Comparison of ENCODE assay signal across 14 cellular contexts in the genomic region with DNA sequence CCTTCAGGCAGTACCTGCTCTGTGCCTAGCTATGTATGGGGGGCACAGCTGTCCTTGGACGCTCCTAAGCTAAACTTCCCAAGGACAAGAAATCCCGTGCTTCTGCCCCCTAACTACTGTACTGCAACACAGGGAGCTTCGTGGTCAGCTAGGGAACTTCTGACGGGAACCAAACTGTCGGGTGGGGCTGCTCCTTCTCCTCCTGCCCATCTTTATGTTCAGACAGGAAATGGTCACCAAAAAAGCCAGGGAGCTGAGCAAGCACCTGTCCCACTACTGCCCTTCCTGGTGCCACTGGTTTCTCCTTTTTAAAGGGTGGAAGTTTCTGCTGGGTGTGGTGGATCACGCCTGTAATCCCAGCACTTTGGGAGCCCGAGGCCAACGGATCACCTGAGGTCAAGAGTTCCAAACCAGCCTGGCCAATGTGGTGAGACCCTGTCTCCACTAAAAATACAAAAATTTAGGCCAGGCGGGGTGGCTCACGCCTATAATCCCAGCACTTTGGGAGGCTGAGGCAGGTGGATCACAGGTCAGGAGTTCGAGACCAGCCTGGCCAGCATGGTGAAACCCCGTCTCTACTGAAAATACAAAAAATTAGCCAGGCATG. TPM values are rescaled to one million over a fixed set of nuclear protein-coding genes. Genes with fewer than 3 reads are reported as not detected.
DNase-seq lines count a peak whose midpoint lies in the region; ATAC-seq and TF ChIP-seq lines count a peak whose summit lies in the region.
"Had no signal": no experiment of that assay in that cellular context is flagged by ENCODE, and none has a peak within 500 bp of the region (broad histone marks: within the 10 kb centered on the region; RNA-seq: fewer than 3 reads in every experiment).

No MANE protein-coding gene starts in this region.

- no peak for TF ChIP-seq CTCF in left ventricle myocardium inferior (IDR thresholded peaks at IDR 0.05; ENCODE audit: borderline replicate concordance)
- no peak for TF ChIP-seq CTCF in osteoblast (IDR thresholded peaks at IDR 0.05; ENCODE audit: extremely low read depth, low read depth, low read length)

- intact Hi-C loops in left ventricle myocardium inferior (cut with micrococcal nuclease): no loop called here
- intact Hi-C loops in Right ventricle myocardium inferior (cut with DNase I): no loop called here

- H2AFZ ChIP-seq in osteoblast (ENCODE audit: low read length): no peak overlapping the region

- H3K27me3 ChIP-seq in left ventricle myocardium inferior (ENCODE audit: low read depth) (no peaks in the 10 kb centered on the region), esophagus (ENCODE audit: control insufficient read depth in 1 of 2, insufficient read depth in 2 of 2, low read length in 2 of 2) (no peaks in the 10 kb centered on the region), osteoblast (ENCODE audit: insufficient read depth, low read length) (no peaks in the 10 kb centered on the region)
- H3K27me3 ChIP-seq: right lobe of liver had no signal

- H3K27ac ChIP-seq in left ventricle myocardium inferior (replicated peaks): peak overlapping the region; percentile 96
- H3K27ac ChIP-seq in esophagus (ENCODE audit: low read depth in 2 of 2, low read length in 1 of 2): peak overlapping the region; percentile 36 to 59
- peak overlapping the region; percentile 86 for H3K27ac ChIP-seq in osteoblast (ENCODE audit: low read depth, low read length)
- no peak overlapping the region for H3K27ac ChIP-seq in substantia nigra (ENCODE audit: low read depth, low read length, poor library complexity, severe bottlenecking)

- H3K36me3 ChIP-seq in left ventricle myocardium inferior (no peaks in the 10 kb centered on the region), esophagus (ENCODE audit: control insufficient read depth in 2 of 2, insufficient read depth in 2 of 2, low read length in 1 of 2) (peaks cover 0 to 2% of the 10 kb centered on the region in 2 donors), osteoblast (ENCODE audit: insufficient read depth, low read length) (peaks cover 7% of the 10 kb centered on the region)

- H3K9me3 ChIP-seq in left ventricle myocardium inferior (replicated peaks) (no peaks in the 10 kb centered on the region), esophagus (ENCODE audit: control insufficient read depth in 2 of 2, insufficient read depth in 1 of 2, low read depth in 1 of 2, low read length in 1 of 2) (no peaks in the 10 kb centered on the region), osteoblast (ENCODE audit: low read depth, low read length) (no peaks in the 10 kb centered on the region)
- H3K9me3 ChIP-seq: right lobe of liver had no signal

- H3K4me3 ChIP-seq in left ventricle myocardium inferior (no peak overlapping the region), esophagus (ENCODE audit: low read depth in 1 of 2, low read length in 2 of 2) (no peak overlapping the region), osteoblast (ENCODE audit: insufficient read depth, low read length) (no peak overlapping the region)
- H3K4me3 ChIP-seq: right lobe of liver had no signal

- peaks cover 100% of the 10 kb centered on the region for H3K4me1 ChIP-seq in left ventricle myocardium inferior
- peaks cover 8 to 37% of the 10 kb centered on the region in 2 donors for H3K4me1 ChIP-seq in esophagus (ENCODE audit: control insufficient read depth in 2 of 2, insufficient read depth in 2 of 2, low read length in 1 of 2)
- peaks cover 65% of the 10 kb centered on the region for H3K4me1 ChIP-seq in osteoblast (ENCODE audit: insufficient read depth, low read length)

- ATAC-seq in Right ventricle myocardium inferior: no peak
- ATAC-seq in HG03520 (IDR thresholded peaks at IDR 0.05; ENCODE audit: unreplicated experiment): no peak
- no peak for ATAC-seq in GM21576 (IDR thresholded peaks at IDR 0.05; ENCODE audit: unreplicated experiment)
- ATAC-seq: natural killer cell, right lobe of liver had no signal

- peaks cover 41% of the 10 kb centered on the region for H4K20me1 ChIP-seq in osteoblast (ENCODE audit: insufficient read depth, low read length)

- DNase-seq in left ventricle myocardium inferior: no peak
- DNase-seq in Right ventricle myocardium inferior (ENCODE audit: missing footprints): no peak
- DNase-seq in osteoblast (ENCODE audit: insufficient read length, low spot score, missing footprints): peak; percentile 37
- DNase-seq in iPS-NIHi11 (ENCODE audit: low spot score): no peak
- no peak for DNase-seq in substantia nigra (lab: John Stamatoyannopoulos, UW)
- DNase-seq: activated CD4-positive, alpha-beta T cell treated with anti-CD3 and anti-CD28 coated beads, Interleukin-2, amount 10 ng/mL, durations not matched to agents 7 days and 5 days; anterior cingulate cortex; natural killer cell; NCI-H2029; right lobe of liver; RPMI8226 had no signal

- peaks cover 89% of the 10 kb centered on the region for H3K79me2 ChIP-seq in osteoblast (ENCODE audit: insufficient read depth, low read length)

- H3K4me2 ChIP-seq in osteoblast (ENCODE audit: insufficient read depth, low read length): no peak overlapping the region

- 74 to 75% methylated on average over 12 of the region's 12 CpGs for whole genome bisulfite sequencing in esophagus, 2 donors

RNA-seq across cellular contexts. Expression of a gene that starts 26.6 kb away (rescaled TPM):
- total RNA-seq in left ventricle myocardium inferior: 59.8 TPM
- total RNA-seq in Right ventricle myocardium inferior: 63.7 TPM
- 10 to 100 TPM; 17.3 to 32.1 TPM for polyA plus RNA-seq in esophagus
- total RNA-seq in osteoblast: 41.6 and 46.3 TPM in 2 replicates

RNA-seq across cellular contexts. Expression of a gene that starts 38.0 kb away (rescaled TPM):
- total RNA-seq in left ventricle myocardium inferior: 712 TPM
- total RNA-seq in Right ventricle myocardium inferior: 892 TPM
- polyA plus RNA-seq in esophagus: 1,000 to 10,000 TPM; 1,612 to 3,865 TPM
- total RNA-seq in osteoblast: 2,042 and 2,075 TPM in 2 replicates

RNA-seq across cellular contexts. Expression of a gene that starts 44.4 kb away (rescaled TPM):
- total RNA-seq in left ventricle myocardium inferior (36.0 TPM), Right ventricle myocardium inferior (35.7 TPM), osteoblast (103 and 143 TPM in 2 replicates)
- polyA plus RNA-seq in esophagus: 10 to 100 TPM; 22.9 to 28.1 TPM

RNA-seq across cellular contexts. Expression of a gene that starts 52.8 kb away (rescaled TPM):
- total RNA-seq in left ventricle myocardium inferior (22,484 TPM), Right ventricle myocardium inferior (12,991 TPM), osteoblast (under 0.01 TPM in 2 replicates)
- polyA plus RNA-seq in esophagus: not detected

RNA-seq across cellular contexts. Expression of a gene that starts 54.1 kb away (rescaled TPM):
- total RNA-seq in left ventricle myocardium inferior (2,088 TPM), Right ventricle myocardium inferior (1,499 TPM), osteoblast (under 0.01 TPM in 2 replicates)
- polyA plus RNA-seq in esophagus: not detected
